In the genomic region with DNA sequence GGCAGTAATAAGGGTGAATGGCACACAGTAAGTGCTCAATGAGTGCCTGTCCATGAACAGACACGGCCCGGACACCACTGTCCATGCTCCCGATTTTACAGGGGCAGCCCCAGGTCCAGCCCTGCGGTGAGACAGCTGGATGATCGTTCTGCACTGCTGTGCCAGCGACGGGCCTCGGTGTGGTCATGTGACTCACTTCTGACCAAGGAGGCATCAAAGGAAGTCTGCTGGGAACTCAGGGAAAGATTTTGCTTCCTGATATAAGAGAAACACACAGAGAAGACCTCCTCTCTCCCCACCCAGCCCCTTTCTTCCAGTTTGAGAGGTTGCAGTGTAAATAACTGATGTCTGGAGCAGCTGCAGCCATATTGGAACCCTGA, we compare ENCODE assay signal across 19 cellular contexts.
DNase-seq lines count a peak whose midpoint lies in the region; ATAC-seq and TF ChIP-seq lines count a peak whose summit lies in the region.
"Had no signal": no experiment of that assay in that cellular context is flagged by ENCODE, and none has a peak within 500 bp of the region (broad histone marks: within the 10 kb centered on the region; RNA-seq: fewer than 3 reads in every experiment).

No MANE protein-coding gene starts in this region.

- ATAC-seq in HCT116 (peak; percentile 47), HG03439 (IDR thresholded peaks at IDR 0.05; ENCODE audit: unreplicated experiment) (no peak)
- ATAC-seq in CD8-positive, alpha-beta T cell, result no peak
- ATAC-seq: sciatic nerve had no signal

- H3K27ac ChIP-seq in HCT116 (ENCODE audit: low read depth, low read length) (peak overlapping the region; percentile 30), osteoblast (ENCODE audit: low read depth, low read length) (no peak overlapping the region)
- H3K27ac ChIP-seq in CD8-positive, alpha-beta T cell (ENCODE audit: low read depth, low read length), result no peak overlapping the region
- H3K27ac ChIP-seq: KMS-11 had no signal

- DNase-seq in HCT116 (ENCODE audit: low read depth, low spot score), result no peak
- DNase-seq in RPMI7951 (ENCODE audit: low read depth), result peak; percentile 79
- DNase-seq in dermis blood vessel endothelial cell, result peak; percentile 51
- DNase-seq in osteoblast (ENCODE audit: insufficient read length, low spot score, missing footprints), result peak; percentile 91
- no peak for DNase-seq in CD8-positive, alpha-beta T cell
- no peak for DNase-seq in NCI-H748 (lab: John Stamatoyannopoulos, UW; ENCODE audit: unreplicated experiment)
- DNase-seq in stimulated activated naive CD4-positive, alpha-beta T cell (lab: John Stamatoyannopoulos, UW), result no peak
- DNase-seq: activated CD4-positive, alpha-beta T cell treated with anti-CD3 and anti-CD28 coated beads, Interleukin-2, amount 50 U/mL, for 1 hour; activated effector memory CD4-positive, alpha-beta T cell treated with Interleukin-2 at 50 U/mL for 16 hours; CD4-positive, alpha-beta memory T cell; heart right ventricle; naive B cell; NCI-H1436; NCI-H510A; stimulated activated naive CD4-positive, alpha-beta T cell treated with Interleukin-2 at 50 U/mL for 16 hours had no signal

- H4K20me1 ChIP-seq in HCT116 (ENCODE audit: insufficient read depth) (no peaks in the 10 kb centered on the region), osteoblast (ENCODE audit: insufficient read depth, low read length) (no peaks in the 10 kb centered on the region)

- H3K9ac ChIP-seq in HCT116 (ENCODE audit: low read length), result peak overlapping the region; percentile 11
- H3K9ac ChIP-seq: KMS-11 had no signal

- H3K4me3 ChIP-seq in HCT116 (replicated peaks in 1 of 2; ENCODE audit: low read depth in 1 of 2, low read length in 2 of 2) (0 out of 4 replicates have a peak overlapping the region, but pooled peaks have one; percentile 1 to 9), osteoblast (ENCODE audit: insufficient read depth, low read length) (no peak overlapping the region)
- no peak overlapping the region for H3K4me3 ChIP-seq in CD8-positive, alpha-beta T cell (ENCODE audit: low read depth, low read length)

- H3K36me3 ChIP-seq in HCT116 (ENCODE audit: control insufficient read depth in 1 of 2, insufficient read depth in 2 of 2, low read length in 2 of 2) (no peaks in the 10 kb centered on the region), osteoblast (ENCODE audit: insufficient read depth, low read length) (no peaks in the 10 kb centered on the region)
- H3K36me3 ChIP-seq in CD8-positive, alpha-beta T cell (ENCODE audit: insufficient read depth, low read length), result no peaks in the 10 kb centered on the region
- H3K36me3 ChIP-seq: heart right ventricle had no signal

- no peak for TF ChIP-seq CTCF in HCT116 (IDR thresholded peaks at IDR 0.05 in 2 of 3, conservative IDR thresholded peaks at IDR 0.05 in 1 of 3; ENCODE audit: borderline replicate concordance in 1 of 3, insufficient read depth in 1 of 3, low read depth in 2 of 3, low read length in 2 of 3)
- no peak for TF ChIP-seq CTCF in osteoblast (IDR thresholded peaks at IDR 0.05; ENCODE audit: extremely low read depth, low read depth, low read length)
- no peak for TF ChIP-seq CTCF in CD8-positive, alpha-beta T cell (IDR thresholded peaks at IDR 0.05)

- H3K27me3 Mint-ChIP-seq in CD8-positive, alpha-beta T cell (ENCODE audit: low read depth), result no peaks in the 10 kb centered on the region

- CTCF ChIA-PET in HCT116 (lab: Charles Lee), result no interaction called here
- CTCF ChIA-PET in CD8-positive, alpha-beta T cell (lab: Charles Lee), result interaction anchor here (2.0 kb wide), 1 partner anchor 30 kb away, joined by 6 read pairs; no protein-coding TSS in a partner anchor

- H2AFZ ChIP-seq in HCT116 (ENCODE audit: low read depth, low read length, poor library complexity, severe bottlenecking) (peak overlapping the region; percentile 19), osteoblast (ENCODE audit: low read length) (peak overlapping the region; percentile 4)

- H3K79me2 ChIP-seq in HCT116 (ENCODE audit: insufficient read depth, low read length) (no peaks in the 10 kb centered on the region), osteoblast (ENCODE audit: insufficient read depth, low read length) (no peaks in the 10 kb centered on the region)

- TF ChIP-seq POLR2A in HCT116 (IDR thresholded peaks at IDR 0.05; ENCODE audit: borderline replicate concordance, extremely low read depth, insufficient read depth, insufficient read length), result no peak

- TF ChIP-seq RAD21 in HCT116 (IDR thresholded peaks at IDR 0.05; ENCODE audit: low read depth), result no peak

- H3K4me3 Mint-ChIP-seq in CD8-positive, alpha-beta T cell, result no peak overlapping the region
- H3K4me3 Mint-ChIP-seq: naive B cell had no signal

- intact Hi-C loops in HCT116 (cut with micrococcal nuclease), result no loop called here
- intact Hi-C loops in CD8-positive, alpha-beta T cell (cut with DNase I, micrococcal nuclease), result no loop called here

- H3K4me2 ChIP-seq in HCT116 (ENCODE audit: low read length), result peak overlapping the region; percentile 73
- no peak overlapping the region for H3K4me2 ChIP-seq in osteoblast (ENCODE audit: insufficient read depth, low read length)
- H3K4me2 ChIP-seq: KMS-11 had no signal

- peaks cover 29% of the 10 kb centered on the region for H3K4me1 Mint-ChIP-seq in CD8-positive, alpha-beta T cell (ENCODE audit: low read depth)

- no peaks in the 10 kb centered on the region for H3K9me2 ChIP-seq in HCT116 (ENCODE audit: insufficient read depth)

- H3K9me3 Mint-ChIP-seq in CD8-positive, alpha-beta T cell, result no peaks in the 10 kb centered on the region
- H3K9me3 Mint-ChIP-seq: CD4-positive, alpha-beta memory T cell; T-helper 2 cell treated with Interferon-gamma antibody and Interleukin-4, amounts not matched to agents 5 μg/mL and 100 μg/mL, for 36 hours had no signal

- no peaks in the 10 kb centered on the region for H3K27me3 ChIP-seq in HCT116 (ENCODE audit: insufficient read depth, low read length)
- no peaks in the 10 kb centered on the region for H3K27me3 ChIP-seq in osteoblast (ENCODE audit: insufficient read depth, low read length)
- H3K27me3 ChIP-seq in CD8-positive, alpha-beta T cell (ENCODE audit: insufficient read depth, low read length), result no peaks in the 10 kb centered on the region
- H3K27me3 ChIP-seq: heart right ventricle had no signal

- H3K4me1 ChIP-seq in HCT116 (ENCODE audit: control insufficient read depth in 1 of 2, insufficient read depth in 2 of 2, low read length in 2 of 2), result peaks cover 55 to 61% of the 10 kb centered on the region in 2 experiments
- peaks cover 15% of the 10 kb centered on the region for H3K4me1 ChIP-seq in osteoblast (ENCODE audit: insufficient read depth, low read length)
- H3K4me1 ChIP-seq in CD8-positive, alpha-beta T cell (ENCODE audit: insufficient read depth, low read length), result peaks cover 10% of the 10 kb centered on the region

- no peak overlapping the region for H3K27ac Mint-ChIP-seq in CD8-positive, alpha-beta T cell
- H3K27ac Mint-ChIP-seq: naive B cell; T-helper 2 cell treated with Interferon-gamma antibody and Interleukin-4, amounts not matched to agents 5 μg/mL and 100 μg/mL, for 36 hours had no signal

- BruUV-seq in HCT116 (replicated peaks; lab: Mats Ljungman, UMichigan), result no TSS peak

- H3K9me3 ChIP-seq in HCT116 (ENCODE audit: control insufficient read depth in 1 of 2, insufficient read depth in 1 of 2, low read depth in 1 of 2, low read length in 2 of 2) (no peaks in the 10 kb centered on the region), osteoblast (ENCODE audit: low read depth, low read length) (peaks cover 8% of the 10 kb centered on the region)
- H3K9me3 ChIP-seq in CD8-positive, alpha-beta T cell (ENCODE audit: low read length), result no peaks in the 10 kb centered on the region

- no peaks in the 10 kb centered on the region for H3K36me3 Mint-ChIP-seq in CD8-positive, alpha-beta T cell
- H3K36me3 Mint-ChIP-seq: CD4-positive, alpha-beta memory T cell; naive B cell had no signal

- POLR2A ChIA-PET in HCT116 (lab: Charles Lee), result no interaction called here
- POLR2A ChIA-PET in CD8-positive, alpha-beta T cell (lab: Charles Lee), result no interaction called here

- RAD21 ChIA-PET in HCT116 (lab: Charles Lee; ENCODE audit: low non-redundant PET in 1 of 2, low total read pairs in 2 of 2, uncharacterized antibody in 2 of 2, unreplicated experiment in 2 of 2), result no interaction called here

TF ChIP-seq in HCT116, 20 proteins besides CTCF, POLR2A, EP300 and RAD21:
- no peak for TF ChIP-seq ELF1 (IDR thresholded peaks at IDR 0.05; ENCODE audit: borderline replicate concordance, low read depth)
- peak; percentile 29 for TF ChIP-seq TCF7L2 (IDR thresholded peaks at IDR 0.05; ENCODE audit: borderline replicate concordance, extremely low read depth, insufficient read depth, insufficient read length)

Comparison
In these comparisons a context has a peak if more than half of its experiments do, and no peak if none do; other contexts are left out.
1. DNase-seq: peak in RPMI7951 (single experiment), dermis blood vessel endothelial cell (single experiment) and osteoblast (single experiment); none in HCT116 (single experiment), CD8-positive, alpha-beta T cell (0 of 7), NCI-H748 (single experiment) and stimulated activated naive CD4-positive, alpha-beta T cell (0 of 6).
2. H3K4me3 ChIP-seq: peak in HCT116 (2 of 2); none in osteoblast (single experiment) and CD8-positive, alpha-beta T cell (single experiment).